Comparison of ENCODE assay signal across 1 cellular context in genomic region chr1:151142411-151143056, GRCh38.
TF ChIP-seq lines count a peak whose summit lies in the region.

No MANE protein-coding gene starts in this region.

TF ChIP-seq in WTC11, 78 proteins besides CTCF, POLR2A, EP300 and RAD21 (continued from another document):
- TF ChIP-seq, protein P1, sequence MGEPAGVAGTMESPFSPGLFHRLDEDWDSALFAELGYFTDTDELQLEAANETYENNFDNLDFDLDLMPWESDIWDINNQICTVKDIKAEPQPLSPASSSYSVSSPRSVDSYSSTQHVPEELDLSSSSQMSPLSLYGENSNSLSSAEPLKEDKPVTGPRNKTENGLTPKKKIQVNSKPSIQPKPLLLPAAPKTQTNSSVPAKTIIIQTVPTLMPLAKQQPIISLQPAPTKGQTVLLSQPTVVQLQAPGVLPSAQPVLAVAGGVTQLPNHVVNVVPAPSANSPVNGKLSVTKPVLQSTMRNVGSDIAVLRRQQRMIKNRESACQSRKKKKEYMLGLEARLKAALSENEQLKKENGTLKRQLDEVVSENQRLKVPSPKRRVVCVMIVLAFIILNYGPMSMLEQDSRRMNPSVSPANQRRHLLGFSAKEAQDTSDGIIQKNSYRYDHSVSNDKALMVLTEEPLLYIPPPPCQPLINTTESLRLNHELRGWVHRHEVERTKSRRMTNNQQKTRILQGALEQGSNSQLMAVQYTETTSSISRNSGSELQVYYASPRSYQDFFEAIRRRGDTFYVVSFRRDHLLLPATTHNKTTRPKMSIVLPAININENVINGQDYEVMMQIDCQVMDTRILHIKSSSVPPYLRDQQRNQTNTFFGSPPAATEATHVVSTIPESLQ (CRISPR knock-in tag; IDR thresholded peaks at IDR 0.05) = no peak
- no peak for TF ChIP-seq GTF2I (CRISPR knock-in tag; conservative IDR thresholded peaks at IDR 0.05)
- TF ChIP-seq TEAD1 (CRISPR knock-in tag; IDR thresholded peaks at IDR 0.05) = no peak
